Comparison of ENCODE assay signal across 12 cellular contexts in genomic region chr11:126357969-126358762, GRCh38. TPM values are rescaled to one million over a fixed set of nuclear protein-coding genes. Genes with fewer than 3 reads are reported as not detected.
DNase-seq lines count a peak whose midpoint lies in the region; FAIRE-seq and TF ChIP-seq lines count a peak whose summit lies in the region.
"Had no signal": no experiment of that assay in that cellular context is flagged by ENCODE, and none has a peak within 500 bp of the region (broad histone marks: within the 10 kb centered on the region; RNA-seq: fewer than 3 reads in every experiment).

No MANE protein-coding gene starts in this region.

- FAIRE-seq in GM12892 (lab: Jason Lieb, UNC), result no peak

- H3K4me3 Mint-ChIP-seq in CD8-positive, alpha-beta memory T cell, result peak overlapping the region in 5 of 7 donors; percentile 41 to 84 (median 73)
- H3K4me3 Mint-ChIP-seq in brain, result peak overlapping the region in 4 of 5 experiments; percentile 41 to 85 (median 82)

- no peak for TF ChIP-seq POLR2A in spleen (IDR thresholded peaks at IDR 0.05)
- TF ChIP-seq POLR2A in GM12892 (IDR thresholded peaks at IDR 0.05; ENCODE audit: low read depth, low read length), result no peak

- H3K27ac Mint-ChIP-seq in CD8-positive, alpha-beta memory T cell, result peak overlapping the region in 3 of 8 donors; percentile 56 to 94 (median 68)
- peak overlapping the region in 4 of 5 experiments; percentile 61 to 76 (median 71) for H3K27ac Mint-ChIP-seq in brain

- no peak overlapping the region for H3K4me3 ChIP-seq in CD8-positive, alpha-beta memory T cell (ENCODE audit: low read length)
- H3K4me3 ChIP-seq in spleen, result peak overlapping the region in 7 of 8 donors; percentile 8 to 89 (median 72)

- H3K4me1 ChIP-seq in CD8-positive, alpha-beta memory T cell (ENCODE audit: insufficient read depth, low read length), result peaks cover 18% of the 10 kb centered on the region
- H3K4me1 ChIP-seq in spleen, result peaks cover 21 to 96% (median 76%) of the 10 kb centered on the region in 6 donors

- no peak for TF ChIP-seq CTCF in brain (conservative IDR thresholded peaks at IDR 0.05)
- TF ChIP-seq CTCF in spleen (IDR thresholded peaks at IDR 0.05 in 8 of 11, conservative IDR thresholded peaks at IDR 0.05 in 3 of 11), result no peak

- H3K4me1 Mint-ChIP-seq in CD8-positive, alpha-beta memory T cell, result peaks cover 18 to 31% (median 23%) of the 10 kb centered on the region in 3 donors
- peaks cover 75% of the 10 kb centered on the region for H3K4me1 Mint-ChIP-seq in brain

- H3K36me3 ChIP-seq in CD8-positive, alpha-beta memory T cell (ENCODE audit: insufficient read depth, low read length), result no peaks in the 10 kb centered on the region
- H3K36me3 ChIP-seq in spleen, result no peaks in the 10 kb centered on the region

- POLR2A ChIA-PET in CD8-positive, alpha-beta memory T cell (lab: Charles Lee), result no interaction called here

- intact Hi-C loops in spleen (cut with DNase I; ENCODE audit: low total_unique reads), result no loop called here

- H3K9me3 ChIP-seq in CD8-positive, alpha-beta memory T cell (ENCODE audit: low read length), result no peaks in the 10 kb centered on the region
- no peaks in the 10 kb centered on the region for H3K9me3 ChIP-seq in spleen

- 47 to 71% (median 55%) methylated on average over 13 to 18 of the region's 18 CpGs for WGBS in spleen, 5 donors

- peaks cover 0 to 2% of the 10 kb centered on the region in 2 donors for H3K27me3 Mint-ChIP-seq in CD8-positive, alpha-beta memory T cell
- no peaks in the 10 kb centered on the region for H3K27me3 Mint-ChIP-seq in brain

- H3K36me3 Mint-ChIP-seq in CD8-positive, alpha-beta memory T cell, result peaks cover 0 to 2% (median 0%) of the 10 kb centered on the region in 3 donors
- H3K36me3 Mint-ChIP-seq in brain, result peaks cover 3% of the 10 kb centered on the region

- DNase-seq in CD8-positive, alpha-beta memory T cell, result no peak
- peak; percentile 14 for DNase-seq in left kidney (ENCODE audit: low read depth, low spot score)
- peak; percentile 76 for DNase-seq in spleen
- no peak for DNase-seq in GM12892 (ENCODE audit: insufficient read length)
- DNase-seq in NCI-H1092 treated with DMSO at 0.1 percent for 48 hours (lab: John Stamatoyannopoulos, UW), result no peak
- DNase-seq in stimulated activated CD4-positive, alpha-beta T cell treated with anti-CD3 and anti-CD28 coated beads, Interleukin-4, amount 100 ng/mL, for 4 hours, result no peak
- no peak for DNase-seq in stimulated activated CD4-positive, alpha-beta T cell treated with anti-CD3 and anti-CD28 coated beads, Interleukin-4, amount 100 ng/mL, for 24 hours
- DNase-seq: activated CD4-positive, alpha-beta T cell treated with anti-CD3 and anti-CD28 coated beads for 48 hours; activated effector memory CD4-positive, alpha-beta T cell treated with Interleukin-2 at 50 U/mL for 16 hours; NCI-H526; stimulated activated CD4-positive, alpha-beta T cell treated with anti-CD3 and anti-CD28 coated beads, Interleukin-2, amount 100 ng/mL, for 48 hours had no signal

- CTCF ChIA-PET in CD8-positive, alpha-beta memory T cell (lab: Charles Lee), result interaction anchor here (1.4 to 1.7 kb wide), 2 partner anchors 10 to 12 kb away, joined by 4 read pairs; no protein-coding TSS in a partner anchor

- H3K27ac ChIP-seq in CD8-positive, alpha-beta memory T cell (ENCODE audit: low read depth, low read length), result no peak overlapping the region
- peak overlapping the region in 7 of 8 donors; percentile 73 to 92 (median 88) for H3K27ac ChIP-seq in spleen

- no peaks in the 10 kb centered on the region for H3K27me3 ChIP-seq in CD8-positive, alpha-beta memory T cell (ENCODE audit: insufficient read depth, low read length, poor library complexity, severe bottlenecking)
- no peaks in the 10 kb centered on the region for H3K27me3 ChIP-seq in spleen (replicated peaks in 1 of 7)

- H3K9me3 Mint-ChIP-seq in CD8-positive, alpha-beta memory T cell, result no peaks in the 10 kb centered on the region
- peaks cover 0 to 7% (median 0%) of the 10 kb centered on the region in 5 experiments for H3K9me3 Mint-ChIP-seq in brain

RNA-seq across cellular contexts. Expression of gene ST3GAL4, which starts 2.7 kb away (rescaled TPM):
- total RNA-seq in CD8-positive, alpha-beta memory T cell, result 10 to 100 TPM; 11.0 to 12.5 TPM
- 8.3 TPM for polyA plus RNA-seq in CD8-positive, alpha-beta memory T cell
- polyA plus RNA-seq in brain (ENCODE audit: insufficient read depth, low read depth, low replicate concordance), result 43.9 TPM
- 100 to 1,000 TPM in 1 of 7 donors, 10 to 100 TPM in 6; 41.2 to 102 (median 53.0) TPM for total RNA-seq in spleen
- polyA plus RNA-seq in spleen, result 10 to 100 TPM; 12.8 to 25.0 (median 22.4) TPM
- 4.3 TPM for polyA plus RNA-seq in GM12892 (2012; ENCODE audit: missing spikeins)

RNA-seq across cellular contexts. Expression of gene DCPS, which starts 54.3 kb away (rescaled TPM):
- total RNA-seq in CD8-positive, alpha-beta memory T cell, result 10 to 100 TPM; 40.0 to 42.4 TPM
- polyA plus RNA-seq in CD8-positive, alpha-beta memory T cell, result 59.6 TPM
- polyA plus RNA-seq in brain (ENCODE audit: insufficient read depth, low read depth, low replicate concordance) (30.1 TPM), spleen (10 to 100 TPM; 23.9 to 35.2 (median 30.4) TPM)
- total RNA-seq in spleen, result 10 to 100 TPM; 17.4 to 30.8 (median 21.1) TPM
- 41.4 TPM for polyA plus RNA-seq in GM12892 (2012; ENCODE audit: missing spikeins)

Comparison
In these comparisons a context has a peak if more than half of its experiments do, and no peak if none do; other contexts are left out.
1. DNase-seq: peak in left kidney (single experiment) and spleen (single experiment); none in CD8-positive, alpha-beta memory T cell (0 of 5), GM12892 (single experiment), NCI-H1092 treated with DMSO at 0.1 percent for 48 hours (single experiment), stimulated activated CD4-positive, alpha-beta T cell treated with anti-CD3 and anti-CD28 coated beads, Interleukin-4, amount 100 ng/mL, for 4 hours (0 of 2) and stimulated activated CD4-positive, alpha-beta T cell treated with anti-CD3 and anti-CD28 coated beads, Interleukin-4, amount 100 ng/mL, for 24 hours (single experiment).